In genomic region chr9:116405321-116405720, GRCh38 we compare ENCODE assay signal across 21 cellular contexts.
DNase-seq lines count a peak whose midpoint lies in the region; ATAC-seq lines count a peak whose summit lies in the region.
"Had no signal": no experiment of that assay in that cellular context is flagged by ENCODE, and none has a peak within 500 bp of the region (broad histone marks: within the 10 kb centered on the region; RNA-seq: fewer than 3 reads in every experiment).

No MANE protein-coding gene starts in this region.

- DNase-seq in Caki2 (ENCODE audit: low read depth): peak; percentile 63
- DNase-seq in glomerular visceral epithelial cell (ENCODE audit: extremely low spot score): peak; percentile 64
- peak; percentile 96 for DNase-seq in renal cortical epithelial cell (ENCODE audit: low read depth)
- no peak for DNase-seq in middle frontal gyrus (ENCODE audit: extremely low spot score, low spot score)
- no peak for DNase-seq in pons (ENCODE audit: low spot score)
- DNase-seq: BE2C; CD4-positive, CD25-positive, alpha-beta regulatory T cell; DND-41; Karpas-422; NCI-H1694 treated with DMSO at 0.1 percent for 48 hours; NCI-H2081 treated with DMSO at 0.1 percent for 48 hours; NCI-H2171 treated with DMSO at 0.1 percent for 48 hours; NCI-H524 treated with DMSO at 0.1 percent for 48 hours; NCI-H82; Peyer's patch; SJCRH30 had no signal

- ATAC-seq in HG03354 (IDR thresholded peaks at IDR 0.05; ENCODE audit: poor library complexity, severe bottlenecking, unreplicated experiment) (peak; percentile 76), HG03442 (IDR thresholded peaks at IDR 0.05; ENCODE audit: unreplicated experiment) (no peak), GM21526 (IDR thresholded peaks at IDR 0.05; ENCODE audit: low FRiP score, unreplicated experiment) (no peak)
- ATAC-seq: GM12878, GM23338 had no signal

- in situ Hi-C loops in Caki2 (cut with HindIII; ENCODE audit: low pct_unique_long_range_greater_than_20kb, low sequenced_read_pairs): no loop called here

Comparison
In these comparisons a context has a peak if more than half of its experiments do, and no peak if none do; other contexts are left out.
1. DNase-seq: peak in Caki2 (single experiment), glomerular visceral epithelial cell (single experiment) and renal cortical epithelial cell (single experiment); none in middle frontal gyrus (single experiment) and pons (single experiment).